21 cellular contexts compared by ENCODE assay signal in the genomic region with DNA sequence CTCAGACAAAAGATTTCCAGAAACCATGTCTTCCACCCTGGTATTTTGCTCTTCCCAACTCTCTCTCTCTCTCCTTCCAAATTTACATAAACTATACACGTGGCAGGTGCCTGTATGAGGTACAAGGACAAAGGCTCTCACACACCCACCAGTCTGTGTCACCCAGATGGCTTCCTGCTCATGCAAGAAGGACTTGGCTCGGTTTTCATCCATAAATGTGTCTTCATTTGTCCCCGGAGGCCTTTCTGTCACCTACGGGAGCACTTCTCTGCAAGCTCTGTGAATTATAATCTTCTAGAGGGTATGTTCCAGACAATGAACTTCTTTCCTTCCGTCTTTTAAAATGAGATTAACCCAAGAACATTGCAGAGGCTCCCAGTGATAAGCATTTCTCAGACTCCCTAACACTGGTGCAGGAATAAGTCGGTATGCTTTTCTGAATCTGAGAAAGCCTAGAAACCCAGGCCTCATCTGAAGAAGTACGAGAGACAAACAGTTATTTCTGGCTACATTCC.
A peak's percentile ranks its signal among the peaks of the same experiment; 100 is the strongest.
DNase-seq lines count a peak whose midpoint lies in the region; TF ChIP-seq lines count a peak whose summit lies in the region.
"Had no signal": no experiment of that assay in that cellular context is flagged by ENCODE, and none has a peak within 500 bp of the region (broad histone marks: within the 10 kb centered on the region; RNA-seq: fewer than 3 reads in every experiment).

No MANE protein-coding gene starts in this region.

- H3K79me2 ChIP-seq in Karpas-422 (ENCODE audit: low read length), result no peaks in the 10 kb centered on the region
- peaks cover 26% of the 10 kb centered on the region for H3K79me2 ChIP-seq in parathyroid adenoma

- H4K20me1 ChIP-seq in Karpas-422 (ENCODE audit: insufficient read depth, low read depth, low read length), result no peaks in the 10 kb centered on the region
- H4K20me1 ChIP-seq: BLaER1 treated with 17β-estradiol and CSF1 and Interleukin-3, amounts not matched to agents 10 nM and 100 nM had no signal

- no peaks in the 10 kb centered on the region for H3K9me3 ChIP-seq in Karpas-422 (ENCODE audit: low read length)
- no peaks in the 10 kb centered on the region for H3K9me3 ChIP-seq in parathyroid adenoma (ENCODE audit: control insufficient read depth, low read length)
- peaks cover 15% of the 10 kb centered on the region for H3K9me3 ChIP-seq in endodermal cell (ENCODE audit: control insufficient read depth, low read length)
- H3K9me3 ChIP-seq: A549, BE2C had no signal

- H3K9me2 ChIP-seq in Karpas-422 (replicated peaks; ENCODE audit: insufficient read depth, low read length), result no peaks in the 10 kb centered on the region

- peak; percentile 3 for DNase-seq in NCI-H187 treated with DMSO at 0.1 percent for 48 hours (lab: John Stamatoyannopoulos, UW)
- DNase-seq in NCI-H187 (lab: John Stamatoyannopoulos, UW), result no peak
- DNase-seq in Karpas-422, result peak; percentile 93
- DNase-seq in NCI-H526 treated with DMSO at 0.1 percent for 48 hours (lab: John Stamatoyannopoulos, UW), result peak; percentile 72
- DNase-seq in T-helper 9 cell, result no peak
- DNase-seq in endodermal cell, result no peak
- DNase-seq: 8988T; ACHN; AML-193; BE2C; CD4-positive, alpha-beta T cell; CD8-positive, alpha-beta memory T cell; DMS 273 treated with DMSO at 0.1 percent for 48 hours; DND-41; GM23248; H7; HCEC 1CT had no signal

- no peaks in the 10 kb centered on the region for H3K27me3 ChIP-seq in Karpas-422 (ENCODE audit: low read length)
- no peaks in the 10 kb centered on the region for H3K27me3 ChIP-seq in parathyroid adenoma (ENCODE audit: control insufficient read depth, insufficient read depth, low read length)
- no peaks in the 10 kb centered on the region for H3K27me3 ChIP-seq in endodermal cell (ENCODE audit: control insufficient read depth, insufficient read depth, low read length, poor library complexity, severe bottlenecking)
- H3K27me3 ChIP-seq: BE2C; BLaER1 treated with 17β-estradiol and CSF1 and Interleukin-3, amounts not matched to agents 10 nM and 100 nM had no signal

- H3K4me1 ChIP-seq in Karpas-422 (ENCODE audit: low read length) (peaks cover 88% of the 10 kb centered on the region), parathyroid adenoma (peaks cover 24% of the 10 kb centered on the region), endodermal cell (ENCODE audit: control insufficient read depth, insufficient read depth, low read length) (no peaks in the 10 kb centered on the region)
- H3K4me1 ChIP-seq: A549, BE2C had no signal

- H3K36me3 ChIP-seq in Karpas-422 (ENCODE audit: insufficient read depth, low read length) (no peaks in the 10 kb centered on the region), parathyroid adenoma (ENCODE audit: control insufficient read depth, insufficient read depth, low read length) (no peaks in the 10 kb centered on the region), endodermal cell (ENCODE audit: control insufficient read depth, insufficient read depth, low read length) (no peaks in the 10 kb centered on the region)
- H3K36me3 ChIP-seq: BE2C; BLaER1 treated with 17β-estradiol and CSF1 and Interleukin-3, amounts not matched to agents 10 nM and 100 nM had no signal

- no peak overlapping the region for H2AFZ ChIP-seq in Karpas-422 (ENCODE audit: low read length)
- peak overlapping the region; percentile 47 for H2AFZ ChIP-seq in parathyroid adenoma
- H2AFZ ChIP-seq: GM23248 had no signal

- H3K9me3 Mint-ChIP-seq in endodermal cell, result peaks cover 19% of the 10 kb centered on the region

- H3K9ac ChIP-seq in Karpas-422 (ENCODE audit: low read length) (peak overlapping the region; percentile 74), parathyroid adenoma (no peak overlapping the region), endodermal cell (ENCODE audit: extremely low read depth, low read length, poor library complexity, severe bottlenecking) (no peak overlapping the region)
- H3K9ac ChIP-seq: BLaER1 treated with 17β-estradiol and CSF1 and Interleukin-3, amounts not matched to agents 10 nM and 100 nM; GM23248 had no signal

- no peak overlapping the region for H3K27ac Mint-ChIP-seq in endodermal cell
- H3K27ac Mint-ChIP-seq: CD4-positive, alpha-beta T cell; CD8-positive, alpha-beta memory T cell had no signal

- H3K27ac ChIP-seq in Karpas-422 (ENCODE audit: low read length) (peak overlapping the region; percentile 100), parathyroid adenoma (peak overlapping the region; percentile 37), endodermal cell (ENCODE audit: low read depth, low read length) (no peak overlapping the region)
- H3K27ac ChIP-seq: A549; BLaER1 treated with 17β-estradiol and CSF1 and Interleukin-3, amounts not matched to agents 10 nM and 100 nM; GM23248 had no signal

- H3K4me3 ChIP-seq in Karpas-422 (ENCODE audit: low read length), result peak overlapping the region; percentile 48
- H3K4me3 ChIP-seq in parathyroid adenoma (ENCODE audit: low read depth, low read length), result no peak overlapping the region
- no peak overlapping the region for H3K4me3 ChIP-seq in endodermal cell (ENCODE audit: low read length)
- H3K4me3 ChIP-seq: A549; BLaER1 treated with 17β-estradiol and CSF1 and Interleukin-3, amounts not matched to agents 10 nM and 100 nM; GM23248 had no signal

- WGBS in endodermal cell (ENCODE audit: insufficient coverage in 1 of 2, insufficient read length in 1 of 2), 2 experiments, result 79 to 86% methylated on average over 4 to 7 of the region's 7 CpGs

- TF ChIP-seq CTCF in parathyroid adenoma (IDR thresholded peaks at IDR 0.05) (no peak), endodermal cell (conservative IDR thresholded peaks at IDR 0.05) (no peak)

- H3K4me2 ChIP-seq in Karpas-422 (ENCODE audit: low read depth, low read length, poor library complexity, severe bottlenecking) (peak overlapping the region; percentile 35), parathyroid adenoma (ENCODE audit: low read length) (no peak overlapping the region)
- H3K4me2 ChIP-seq: A549 had no signal

- H3K4me3 Mint-ChIP-seq in endodermal cell, result no peak overlapping the region
- H3K4me3 Mint-ChIP-seq: CD14-positive monocyte; CD4-positive, alpha-beta T cell; CD8-positive, alpha-beta memory T cell had no signal

- no peaks in the 10 kb centered on the region for H3K36me3 Mint-ChIP-seq in endodermal cell (ENCODE audit: low read depth)
- H3K36me3 Mint-ChIP-seq: CD14-positive monocyte; CD8-positive, alpha-beta memory T cell had no signal

- H3K4me1 Mint-ChIP-seq in endodermal cell, result no peaks in the 10 kb centered on the region
- H3K4me1 Mint-ChIP-seq: CD14-positive monocyte; CD8-positive, alpha-beta memory T cell had no signal

- H3K27me3 Mint-ChIP-seq in endodermal cell (ENCODE audit: insufficient read depth), result peaks cover 7% of the 10 kb centered on the region
- H3K27me3 Mint-ChIP-seq: CD4-positive, alpha-beta T cell had no signal

Comparison
In these comparisons a context has a peak if more than half of its experiments do, and no peak if none do; other contexts are left out.
1. DNase-seq: peak in NCI-H187 treated with DMSO at 0.1 percent for 48 hours (single experiment), Karpas-422 (single experiment) and NCI-H526 treated with DMSO at 0.1 percent for 48 hours (single experiment); none in NCI-H187 (0 of 2), T-helper 9 cell (single experiment) and endodermal cell (single experiment).